In genomic region chr2:170821631-170822291, GRCh38 we compare ENCODE assay signal across 13 cellular contexts. TPM values are rescaled to one million over a fixed set of nuclear protein-coding genes. Genes with fewer than 3 reads are reported as not detected.
DNase-seq lines count a peak whose midpoint lies in the region; ATAC-seq and TF ChIP-seq lines count a peak whose summit lies in the region.
"Had no signal": no experiment of that assay in that cellular context is flagged by ENCODE, and none has a peak within 500 bp of the region (broad histone marks: within the 10 kb centered on the region; RNA-seq: fewer than 3 reads in every experiment).

No MANE protein-coding gene starts in this region.

- H3K23ac ChIP-seq in neuronal stem cell (ENCODE audit: low read depth, low read length, poor library complexity) = no peak overlapping the region

- no peaks in the 10 kb centered on the region for H3K36me3 Mint-ChIP-seq in CD4-positive, alpha-beta T cell (ENCODE audit: low read depth)
- H3K36me3 Mint-ChIP-seq in effector memory CD8-positive, alpha-beta T cell (ENCODE audit: insufficient read depth) = peaks cover 4% of the 10 kb centered on the region

- no peak overlapping the region for H4K8ac ChIP-seq in neuronal stem cell (ENCODE audit: low read depth, low read length)

- H3K9ac ChIP-seq in neuronal stem cell (ENCODE audit: low read depth, low read length, poor library complexity) = no peak overlapping the region

- peak overlapping the region; percentile 82 for H3K18ac ChIP-seq in neuronal stem cell (ENCODE audit: low read length)

- WGBS in neuronal stem cell (ENCODE audit: extremely low coverage in 2 of 2, insufficient read length in 2 of 2, insufficient replicate concordance in 1 of 2), 2 donors = no CpG with 5 or more reads among the region's 39 CpGs

- H3K4ac ChIP-seq in neuronal stem cell (ENCODE audit: low read length) = no peak overlapping the region

- no peak for DNase-seq in CD4-positive, alpha-beta T cell
- DNase-seq in HuH-7 (ENCODE audit: low spot score) (peak; percentile 40), neuronal stem cell (ENCODE audit: low spot score) (no peak), mucosa of gallbladder (ENCODE audit: low spot score) (no peak), iPS-NIHi7 (ENCODE audit: extremely low spot score) (no peak), NCI-H2227 (lab: John Stamatoyannopoulos, UW; ENCODE audit: unreplicated experiment) (no peak)
- no peak for DNase-seq in effector memory CD8-positive, alpha-beta T cell
- DNase-seq: DMS53, NCI-H2081 treated with DMSO at 0.1 percent for 48 hours, right lobe of liver had no signal

- H3K27ac Mint-ChIP-seq in CD4-positive, alpha-beta T cell = no peak overlapping the region
- peak overlapping the region in 1 of 2 donors; percentile 10 for H3K27ac Mint-ChIP-seq in effector memory CD8-positive, alpha-beta T cell

- H3K9me3 ChIP-seq in CD4-positive, alpha-beta T cell (ENCODE audit: control insufficient read depth, low read length) = no peaks in the 10 kb centered on the region
- peaks cover 0 to 3% of the 10 kb centered on the region in 2 donors for H3K9me3 ChIP-seq in neuronal stem cell (replicated peaks in 1 of 2; ENCODE audit: control insufficient read depth in 2 of 2, insufficient read depth in 1 of 2, low read depth in 1 of 2, low read length in 2 of 2)
- H3K9me3 ChIP-seq: right lobe of liver had no signal

- H4K91ac ChIP-seq in neuronal stem cell (ENCODE audit: low read depth, low read length, poor library complexity) = no peak overlapping the region

- H3K9me3 Mint-ChIP-seq in CD4-positive, alpha-beta T cell = no peaks in the 10 kb centered on the region
- H3K9me3 Mint-ChIP-seq in effector memory CD8-positive, alpha-beta T cell = no peaks in the 10 kb centered on the region

- peaks cover 91% of the 10 kb centered on the region for H3K27me3 ChIP-seq in CD4-positive, alpha-beta T cell (ENCODE audit: control insufficient read depth, insufficient read depth, low read length)
- peaks cover 36 to 94% (median 84%) of the 10 kb centered on the region in 3 experiments for H3K27me3 ChIP-seq in neuronal stem cell (ENCODE audit: control insufficient read depth in 3 of 3, insufficient read depth in 3 of 3, low read depth in 1 of 3, low read length in 3 of 3)

- no peak overlapping the region for H2BK120ac ChIP-seq in neuronal stem cell (ENCODE audit: low read depth, low read length)

- H3K27ac ChIP-seq in CD4-positive, alpha-beta T cell (ENCODE audit: low read depth, low read length) = no peak overlapping the region
- no peak overlapping the region for H3K27ac ChIP-seq in neuronal stem cell (replicated peaks; ENCODE audit: low read length)
- H3K27ac ChIP-seq: right lobe of liver, VCaP had no signal

- no peak overlapping the region for H2BK15ac ChIP-seq in neuronal stem cell (ENCODE audit: low read length)

- CTCF ChIA-PET in CD4-positive, alpha-beta T cell (lab: Charles Lee) = no interaction called here

- peaks cover 48% of the 10 kb centered on the region for H3K4me1 Mint-ChIP-seq in CD4-positive, alpha-beta T cell (ENCODE audit: low read depth)
- H3K4me1 Mint-ChIP-seq in effector memory CD8-positive, alpha-beta T cell (ENCODE audit: low read depth in 2 of 2) = peaks cover 38 to 39% of the 10 kb centered on the region in 2 donors

- H3K4me2 ChIP-seq in neuronal stem cell (ENCODE audit: insufficient read depth, low read length, poor library complexity, severe bottlenecking) = peak overlapping the region; percentile 94

- no peak overlapping the region for H2AK5ac ChIP-seq in neuronal stem cell (ENCODE audit: low read depth, low read length)

- ATAC-seq in CD4-positive, alpha-beta T cell (ENCODE audit: poor library complexity) = no peak
- no peak for ATAC-seq in effector memory CD8-positive, alpha-beta T cell (replicated peaks)
- ATAC-seq: Panc1 had no signal

- no peak for TF ChIP-seq CTCF in CD4-positive, alpha-beta T cell (IDR thresholded peaks at IDR 0.05)

- H3K4me3 ChIP-seq in neuronal stem cell (ENCODE audit: low read length in 2 of 2) = no peak overlapping the region

- peaks cover 93% of the 10 kb centered on the region for H3K27me3 Mint-ChIP-seq in CD4-positive, alpha-beta T cell
- H3K27me3 Mint-ChIP-seq in effector memory CD8-positive, alpha-beta T cell = peaks cover 83 to 98% of the 10 kb centered on the region in 2 donors

- intact Hi-C loops in CD4-positive, alpha-beta T cell (cut with DNase I, micrococcal nuclease) = no loop called here

- H3K4me1 ChIP-seq in neuronal stem cell (ENCODE audit: control insufficient read depth in 2 of 2, insufficient read depth in 1 of 2, low read depth in 1 of 2, low read length in 2 of 2) = peaks cover 17 to 22% of the 10 kb centered on the region in 2 donors

- H2BK5ac ChIP-seq in neuronal stem cell (ENCODE audit: low read length) = no peak overlapping the region

- H2AFZ ChIP-seq in neuronal stem cell (ENCODE audit: low read length) = peak overlapping the region; percentile 90

- H3K36me3 ChIP-seq in neuronal stem cell (replicated peaks in 1 of 2; ENCODE audit: control insufficient read depth in 2 of 2, insufficient read depth in 2 of 2, low read length in 2 of 2) = no peaks in the 10 kb centered on the region
- H3K36me3 ChIP-seq: right lobe of liver had no signal

- H2BK12ac ChIP-seq in neuronal stem cell (ENCODE audit: low read length) = no peak overlapping the region

- H3K14ac ChIP-seq in neuronal stem cell (ENCODE audit: low read length) = no peak overlapping the region

- POLR2A ChIA-PET in CD4-positive, alpha-beta T cell (lab: Charles Lee) = interaction anchor here (0.6 to 1.2 kb wide), 2 partner anchors 51 to 324 kb away, joined by 3 read pairs; no protein-coding TSS in a partner anchor

- H3K4me3 Mint-ChIP-seq in CD4-positive, alpha-beta T cell = peak overlapping the region; percentile 84
- peak overlapping the region; percentile 85 for H3K4me3 Mint-ChIP-seq in effector memory CD8-positive, alpha-beta T cell

- no peaks in the 10 kb centered on the region for H3K79me1 ChIP-seq in neuronal stem cell (ENCODE audit: low read depth, low read length)

RNA-seq across cellular contexts. Expression of gene GAD1, which starts 5.1 kb away (rescaled TPM):
- not detected for total RNA-seq in CD4-positive, alpha-beta T cell
- 0.08 TPM for polyA plus RNA-seq in neuronal stem cell (2013, experiment 1 of 2)
- polyA plus RNA-seq in neuronal stem cell (2013, experiment 2 of 2) = 0.14 TPM
- total RNA-seq in mucosa of gallbladder = not detected
- total RNA-seq: right lobe of liver had no signal

RNA-seq across cellular contexts. Expression of gene ERICH2, which starts 51.6 kb away (rescaled TPM):
- total RNA-seq in CD4-positive, alpha-beta T cell = not detected
- 1.4 TPM for polyA plus RNA-seq in neuronal stem cell (2013, experiment 1 of 2)
- polyA plus RNA-seq in neuronal stem cell (2013, experiment 2 of 2) = 1.5 TPM
- total RNA-seq in mucosa of gallbladder = 0.86 TPM
- total RNA-seq: HT1080 had no signal
